ENCODE assay signal across 8 cellular contexts in genomic region chr10:22335204-22335956, GRCh38. TPM values are rescaled to one million over a fixed set of nuclear protein-coding genes. Genes with fewer than 3 reads are reported as not detected.
DNase-seq lines count a peak whose midpoint lies in the region; ATAC-seq and TF ChIP-seq lines count a peak whose summit lies in the region.

No MANE protein-coding gene starts in this region.

- TF ChIP-seq POLR2A in adrenal gland (IDR thresholded peaks at IDR 0.05): no peak

- H3K9me3 ChIP-seq in adrenal gland (replicated peaks in 1 of 3) (no peaks in the 10 kb centered on the region), hepatocyte (ENCODE audit: low read depth) (no peaks in the 10 kb centered on the region)

- peak overlapping the region; percentile 85 for H2AFZ ChIP-seq in hepatocyte

- no peaks in the 10 kb centered on the region for H3K9me2 ChIP-seq in hepatocyte (replicated peaks; ENCODE audit: insufficient read depth)

- H3K4me3 ChIP-seq in adrenal gland: peak overlapping the region in 2 of 4 donors; percentile 40 to 42
- H3K4me3 ChIP-seq in hepatocyte: peak overlapping the region; percentile 38
- peak overlapping the region; percentile 40 for H3K4me3 ChIP-seq in retinal pigment epithelial cell (ENCODE audit: low read length)

- H3K27me3 ChIP-seq in adrenal gland (peaks cover 41% of the 10 kb centered on the region), hepatocyte (peaks cover 84% of the 10 kb centered on the region)

- intact Hi-C loops in adrenal gland (cut with DNase I): no loop called here

- H3K79me2 ChIP-seq in hepatocyte: no peaks in the 10 kb centered on the region

- DNase-seq in AG20443 (ENCODE audit: low spot score): peak; percentile 74
- peak; percentile 81 for DNase-seq in NOMO-1 treated with DMSO at 0.1 percent for 48 hours (lab: John Stamatoyannopoulos, UW; ENCODE audit: unreplicated experiment)
- peak; percentile 38 to 68 (median 52) for DNase-seq in adrenal gland
- peak; percentile 72 for DNase-seq in hepatocyte (ENCODE audit: low spot score)
- no peak for DNase-seq in retinal pigment epithelial cell (ENCODE audit: low read depth)
- no peak for DNase-seq in NCI-H69 (lab: John Stamatoyannopoulos, UW)
- no peak for DNase-seq in HuH-7 (ENCODE audit: low spot score)

- 2 to 5% (median 3%) methylated on average over 28 to 71 of the region's 71 CpGs for WGBS in adrenal gland, 4 donors
- 5% methylated on average over 71 of the region's 71 CpGs for WGBS in hepatocyte (ENCODE audit: low lambda C conversion rate, missing lambda C conversion rate)

- peak overlapping the region; percentile 91 for H3K4me2 ChIP-seq in hepatocyte

- H3K36me3 ChIP-seq in adrenal gland (replicated peaks in 1 of 2): no peaks in the 10 kb centered on the region
- no peaks in the 10 kb centered on the region for H3K36me3 ChIP-seq in hepatocyte (replicated peaks; ENCODE audit: insufficient read depth, low read depth)

- peak in 4 of 6 experiments; percentile 18 to 53 (median 40) for TF ChIP-seq CTCF in adrenal gland (IDR thresholded peaks at IDR 0.05)
- TF ChIP-seq CTCF in hepatocyte (IDR thresholded peaks at IDR 0.05; ENCODE audit: poor library complexity): no peak
- TF ChIP-seq CTCF in retinal pigment epithelial cell (conservative IDR thresholded peaks at IDR 0.05; ENCODE audit: low read depth, low read length): no peak

- ATAC-seq in GM19455 (IDR thresholded peaks at IDR 0.05; ENCODE audit: unreplicated experiment): peak; percentile 46

- H4K20me1 ChIP-seq in hepatocyte (ENCODE audit: insufficient read depth, poor library complexity, severe bottlenecking): no peaks in the 10 kb centered on the region

- H3K27ac ChIP-seq in adrenal gland (no peak overlapping the region), hepatocyte (no peak overlapping the region)

- H3K4me1 ChIP-seq in adrenal gland (replicated peaks in 1 of 2): peaks cover 24 to 31% of the 10 kb centered on the region in 2 donors
- peaks cover 30% of the 10 kb centered on the region for H3K4me1 ChIP-seq in hepatocyte (ENCODE audit: insufficient read depth)

RNA-seq across cellular contexts. Expression of gene SPAG6, which starts 9.9 kb away (rescaled TPM):
- total RNA-seq in adrenal gland (under 1 TPM in 1 of 8 donors, not detected in 7; 0.46 TPM), hepatocyte (0.17 and 0.28 TPM in 2 replicates)
- polyA plus RNA-seq in adrenal gland (under 1 TPM in 1 of 3 donors, not detected in 2; 0.07 TPM), hepatocyte (0.24 TPM in 1 of 2 replicates, not detected in the other)

RNA-seq across cellular contexts. Expression of gene BMI1, which starts 14.5 kb away (rescaled TPM):
- 10 to 100 TPM; 50.5 to 78.5 (median 68.6) TPM for total RNA-seq in adrenal gland
- 10 to 100 TPM; 16.7 to 88.5 (median 24.1) TPM for polyA plus RNA-seq in adrenal gland
- total RNA-seq in hepatocyte: 49.1 and 59.8 TPM in 2 replicates
- 23.5 and 25.5 TPM in 2 replicates for polyA plus RNA-seq in hepatocyte

RNA-seq across cellular contexts. Expression of gene COMMD3, which starts 19.2 kb away (rescaled TPM):
- total RNA-seq in adrenal gland: 10 to 100 TPM in 7 of 8 donors, 1 to 10 TPM in 1; 7.5 to 57.1 (median 45.0) TPM
- 10 to 100 TPM; 43.4 to 82.4 (median 44.5) TPM for polyA plus RNA-seq in adrenal gland
- total RNA-seq in hepatocyte: 50.1 and 55.1 TPM in 2 replicates
- 91.2 and 92.3 TPM in 2 replicates for polyA plus RNA-seq in hepatocyte

Comparison
In these comparisons a context has a peak if more than half of its experiments do, and no peak if none do; other contexts are left out.
1. DNase-seq: peak in AG20443 (single experiment), NOMO-1 treated with DMSO at 0.1 percent for 48 hours (single experiment), adrenal gland (7 of 7) and hepatocyte (single experiment); none in retinal pigment epithelial cell (single experiment), NCI-H69 (single experiment) and HuH-7 (single experiment).
2. CTCF ChIP-seq: peak in adrenal gland (4 of 6); none in hepatocyte (single experiment) and retinal pigment epithelial cell (single experiment).